In genomic region chr9:89845321-89845720, GRCh38 we compare ENCODE assay signal across 20 cellular contexts.
"Had no signal": no experiment of that assay in that cellular context is flagged by ENCODE, and none has a peak within 500 bp of the region (broad histone marks: within the 10 kb centered on the region; RNA-seq: fewer than 3 reads in every experiment).

No MANE protein-coding gene starts in this region.

- ATAC-seq: gastroesophageal sphincter; left ventricle myocardium superior; naive thymus-derived CD4-positive, alpha-beta T cell; psoas muscle; stimulated activated memory B cell treated with anti-CD40 and anti-IgM and Interleukin-4, amounts not matched to agents 10 μg/mL and 1 μg/mL and 100 μg/mL, for 72 hours had no signal

- H3K4me1 ChIP-seq: psoas muscle had no signal

- H3K27me3 ChIP-seq: colonic mucosa, gastroesophageal sphincter, right lobe of liver, testis, tibial nerve had no signal

- DNase-seq: colonic mucosa; dermis blood vessel endothelial cell; effector CD4-positive, alpha-beta T cell; foreskin fibroblast; glutamatergic neuron; left ventricle myocardium superior; mesendoderm; naive thymus-derived CD4-positive, alpha-beta T cell; nephron progenitor cell; psoas muscle; retina; stimulated activated CD4-positive, alpha-beta T cell treated with anti-CD3 and anti-CD28 coated beads, Interleukin-15, amount 100 ng/mL, for 24 hours; stimulated activated CD4-positive, alpha-beta T cell treated with anti-CD3 and anti-CD28 coated beads, Interleukin-1b, Interleukin-23, amount 100 ng/mL, for 48 hours; stimulated activated CD4-positive, alpha-beta T cell treated with anti-CD3 and anti-CD28 coated beads, Interleukin-4, amount 100 ng/mL, for 24 hours; testis had no signal

- H3K36me3 Mint-ChIP-seq: naive thymus-derived CD4-positive, alpha-beta T cell; stimulated activated memory B cell treated with anti-CD40 and anti-IgM and Interleukin-4, amounts not matched to agents 10 μg/mL and 1 μg/mL and 100 μg/mL, for 72 hours had no signal

- H3K4me3 ChIP-seq: colonic mucosa, gastroesophageal sphincter, psoas muscle, right lobe of liver, testis, tibial nerve had no signal

- H3K9me3 Mint-ChIP-seq: stimulated activated memory B cell treated with anti-CD40 and anti-IgM and Interleukin-4, amounts not matched to agents 10 μg/mL and 1 μg/mL and 100 μg/mL, for 72 hours; stimulated activated naive CD8-positive, alpha-beta T cell treated with anti-CD3 and anti-CD28 coated beads, Interleukin-15, Interleukin-2, amounts not matched to agents 100 ng/mL and 50 ng/mL, for 24 hours had no signal

- H3K4me3 Mint-ChIP-seq: naive thymus-derived CD4-positive, alpha-beta T cell; nephron progenitor cell; stimulated activated memory B cell treated with anti-CD40 and anti-IgM and Interleukin-4, amounts not matched to agents 10 μg/mL and 1 μg/mL and 100 μg/mL, for 72 hours; stimulated activated naive CD8-positive, alpha-beta T cell treated with anti-CD3 and anti-CD28 coated beads, Interleukin-15, Interleukin-2, amounts not matched to agents 100 ng/mL and 50 ng/mL, for 24 hours had no signal

- H3K9me3 ChIP-seq: colonic mucosa, gastroesophageal sphincter, psoas muscle, right lobe of liver, testis, tibial nerve had no signal

- H3K27ac Mint-ChIP-seq: naive thymus-derived CD4-positive, alpha-beta T cell; nephron progenitor cell; stimulated activated memory B cell treated with anti-CD40 and anti-IgM and Interleukin-4, amounts not matched to agents 10 μg/mL and 1 μg/mL and 100 μg/mL, for 72 hours; stimulated activated naive CD8-positive, alpha-beta T cell treated with anti-CD3 and anti-CD28 coated beads, Interleukin-15, Interleukin-2, amounts not matched to agents 100 ng/mL and 50 ng/mL, for 24 hours had no signal

- H3K36me3 ChIP-seq: colonic mucosa, gastroesophageal sphincter, right lobe of liver, tibial nerve had no signal

- H3K27ac ChIP-seq: colonic mucosa, gastroesophageal sphincter, psoas muscle, testis, tibial nerve had no signal

- H3K4me1 Mint-ChIP-seq: stimulated activated memory B cell treated with anti-CD40 and anti-IgM and Interleukin-4, amounts not matched to agents 10 μg/mL and 1 μg/mL and 100 μg/mL, for 72 hours had no signal
